ENCODE assay signal across 15 cellular contexts in genomic region chr3:191648787-191649186, GRCh38.
DNase-seq lines count a peak whose midpoint lies in the region; ATAC-seq and TF ChIP-seq lines count a peak whose summit lies in the region.
"Had no signal": no experiment of that assay in that cellular context is flagged by ENCODE, and none has a peak within 500 bp of the region (broad histone marks: within the 10 kb centered on the region; RNA-seq: fewer than 3 reads in every experiment).

No MANE protein-coding gene starts in this region.

- peak; percentile 69 for ATAC-seq in foreskin keratinocyte
- ATAC-seq in HG03175 (IDR thresholded peaks at IDR 0.05; ENCODE audit: unreplicated experiment) = no peak
- ATAC-seq: GM23338 had no signal

- no peak for TF ChIP-seq POLR2A in Peyer's patch (IDR thresholded peaks at IDR 0.05)

- H3K9me3 ChIP-seq in Peyer's patch = peaks cover 0 to 6% (median 0%) of the 10 kb centered on the region in 4 donors

- H3K27ac ChIP-seq in VCaP (peak overlapping the region; percentile 67), foreskin keratinocyte (no peak overlapping the region), coronary artery (no peak overlapping the region), Peyer's patch (no peak overlapping the region)
- H3K27ac ChIP-seq: BLaER1 had no signal

- H3K4me3 ChIP-seq in coronary artery (no peak overlapping the region), Peyer's patch (no peak overlapping the region)
- H3K4me3 ChIP-seq: BLaER1, GM23338 had no signal

- H3K4me1 ChIP-seq in foreskin keratinocyte = peaks cover 8% of the 10 kb centered on the region
- H3K4me1 ChIP-seq in Peyer's patch = no peaks in the 10 kb centered on the region
- H3K4me1 ChIP-seq: BLaER1 had no signal

- no peaks in the 10 kb centered on the region for H3K36me3 ChIP-seq in Peyer's patch
- H3K36me3 ChIP-seq: BLaER1 had no signal

- TF ChIP-seq CTCF in VCaP (conservative IDR thresholded peaks at IDR 0.05) (no peak), foreskin keratinocyte (conservative IDR thresholded peaks at IDR 0.05) (no peak), coronary artery (IDR thresholded peaks at IDR 0.05) (no peak), Peyer's patch (IDR thresholded peaks at IDR 0.05) (no peak)

- peak; percentile 7 for DNase-seq in HT1080 (ENCODE audit: low read depth)
- peak; percentile 3 for DNase-seq in NCI-H226
- DNase-seq in foreskin keratinocyte = peak in 1 of 2 donors; percentile 57
- DNase-seq in coronary artery (ENCODE audit: low spot score) = no peak
- no peak for DNase-seq in Peyer's patch
- DNase-seq in NCI-H2107 treated with DMSO at 0.1 percent for 48 hours (lab: John Stamatoyannopoulos, UW; ENCODE audit: unreplicated experiment) = no peak
- DNase-seq: 8988T, AML-193, DMS53, GF-D8, H7 had no signal

- H3K27me3 ChIP-seq in foreskin keratinocyte = no peaks in the 10 kb centered on the region
- H3K27me3 ChIP-seq in Peyer's patch = no peaks in the 10 kb centered on the region
- H3K27me3 ChIP-seq: BLaER1 had no signal

Comparison
In these comparisons a context has a peak if more than half of its experiments do, and no peak if none do; other contexts are left out.
1. DNase-seq: peak in HT1080 (single experiment) and NCI-H226 (single experiment); none in coronary artery (single experiment), Peyer's patch (0 of 3) and NCI-H2107 treated with DMSO at 0.1 percent for 48 hours (single experiment).